Comparison of ENCODE assay signal across 17 cellular contexts in the genomic region with DNA sequence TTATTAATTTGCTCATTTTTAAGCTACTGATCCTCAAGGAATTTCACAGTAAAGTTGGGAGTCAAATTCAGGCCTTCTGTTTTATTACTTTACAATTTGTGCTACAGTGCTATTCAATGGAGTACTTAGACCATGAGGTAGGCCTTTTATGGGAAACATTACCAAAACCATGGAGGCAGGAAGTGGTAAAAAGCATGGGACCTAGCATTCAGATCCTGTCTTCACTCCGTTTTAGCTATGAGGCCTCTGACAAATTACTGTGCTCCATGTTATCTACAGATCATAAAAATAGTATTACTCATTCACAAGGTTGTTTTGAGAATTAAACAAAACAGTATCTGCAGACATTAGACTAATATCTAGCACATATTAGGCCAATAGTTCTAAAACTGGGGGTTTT.
DNase-seq lines count a peak whose midpoint lies in the region; ATAC-seq and TF ChIP-seq lines count a peak whose summit lies in the region.
"Had no signal": no experiment of that assay in that cellular context is flagged by ENCODE, and none has a peak within 500 bp of the region (broad histone marks: within the 10 kb centered on the region; RNA-seq: fewer than 3 reads in every experiment).

No MANE protein-coding gene starts in this region.

- CTCF ChIA-PET in activated CD8-positive, alpha-beta T cell treated with anti-CD3 and anti-CD28 coated beads for 36 hours (lab: Charles Lee), result no interaction called here

- no peaks in the 10 kb centered on the region for H3K4me1 Mint-ChIP-seq in activated CD8-positive, alpha-beta T cell treated with anti-CD3 and anti-CD28 coated beads for 36 hours (ENCODE audit: low read depth)

- H3K4me3 Mint-ChIP-seq in activated CD8-positive, alpha-beta T cell treated with anti-CD3 and anti-CD28 coated beads for 36 hours, result no peak overlapping the region

- no peak overlapping the region for H3K4me3 ChIP-seq in fibroblast of pulmonary artery (replicated peaks; ENCODE audit: low read depth, low read length)
- no peak overlapping the region for H3K4me3 ChIP-seq in skeletal muscle cell (ENCODE audit: low read depth, low read length)
- H3K4me3 ChIP-seq: A549, HAP-1 had no signal

- no peak for TF ChIP-seq POLR2A in erythroblast (IDR thresholded peaks at IDR 0.05; ENCODE audit: low read length)

- DNase-seq in ELR (ENCODE audit: low read depth), result peak; percentile 60
- DNase-seq in RKO (ENCODE audit: low spot score), result peak; percentile 2
- DNase-seq in fibroblast of pulmonary artery (ENCODE audit: low read depth), result peak; percentile 22
- DNase-seq in skeletal muscle cell (ENCODE audit: low read depth), result peak; percentile 14
- no peak for DNase-seq in NCI-H1105 treated with DMSO at 0.1 percent for 48 hours (lab: John Stamatoyannopoulos, UW)
- DNase-seq in activated CD8-positive, alpha-beta T cell treated with anti-CD3 and anti-CD28 coated beads for 36 hours, result no peak
- DNase-seq in erythroblast (lab: John Stamatoyannopoulos, UW), result no peak
- DNase-seq: C1 segment of cervical spinal cord, IMR-90, NCI-H1417 treated with DMSO at 0.1 percent for 48 hours, NCI-H2029, NCI-H510A treated with DMSO at 0.1 percent for 48 hours, NCI-H82, SIG-M5, SW 1271 had no signal

- intact Hi-C loops in activated CD8-positive, alpha-beta T cell treated with anti-CD3 and anti-CD28 coated beads for 36 hours (cut with micrococcal nuclease), result no loop called here

- POLR2A ChIA-PET in activated CD8-positive, alpha-beta T cell treated with anti-CD3 and anti-CD28 coated beads for 36 hours (lab: Charles Lee), result no interaction called here

- H3K9me3 Mint-ChIP-seq in activated CD8-positive, alpha-beta T cell treated with anti-CD3 and anti-CD28 coated beads for 36 hours, result peaks cover 2% of the 10 kb centered on the region

- H3K27ac Mint-ChIP-seq in activated CD8-positive, alpha-beta T cell treated with anti-CD3 and anti-CD28 coated beads for 36 hours, result no peak overlapping the region

- TF ChIP-seq CTCF in fibroblast of pulmonary artery (IDR thresholded peaks at IDR 0.05; ENCODE audit: low read length, missing control alignments), result no peak
- no peak for TF ChIP-seq CTCF in activated CD8-positive, alpha-beta T cell treated with anti-CD3 and anti-CD28 coated beads for 36 hours (IDR thresholded peaks at IDR 0.05)

- H3K36me3 Mint-ChIP-seq in activated CD8-positive, alpha-beta T cell treated with anti-CD3 and anti-CD28 coated beads for 36 hours (ENCODE audit: low read depth), result no peaks in the 10 kb centered on the region

- ATAC-seq in activated CD8-positive, alpha-beta T cell treated with anti-CD3 and anti-CD28 coated beads for 36 hours, result no peak
- ATAC-seq: A549 had no signal

- H3K27me3 Mint-ChIP-seq in activated CD8-positive, alpha-beta T cell treated with anti-CD3 and anti-CD28 coated beads for 36 hours, result no peaks in the 10 kb centered on the region

Comparison
In these comparisons a context has a peak if more than half of its experiments do, and no peak if none do; other contexts are left out.
1. DNase-seq: peak in ELR (single experiment), RKO (single experiment), fibroblast of pulmonary artery (single experiment) and skeletal muscle cell (single experiment); none in NCI-H1105 treated with DMSO at 0.1 percent for 48 hours (single experiment), activated CD8-positive, alpha-beta T cell treated with anti-CD3 and anti-CD28 coated beads for 36 hours (single experiment) and erythroblast (0 of 2).